In the genomic region with DNA sequence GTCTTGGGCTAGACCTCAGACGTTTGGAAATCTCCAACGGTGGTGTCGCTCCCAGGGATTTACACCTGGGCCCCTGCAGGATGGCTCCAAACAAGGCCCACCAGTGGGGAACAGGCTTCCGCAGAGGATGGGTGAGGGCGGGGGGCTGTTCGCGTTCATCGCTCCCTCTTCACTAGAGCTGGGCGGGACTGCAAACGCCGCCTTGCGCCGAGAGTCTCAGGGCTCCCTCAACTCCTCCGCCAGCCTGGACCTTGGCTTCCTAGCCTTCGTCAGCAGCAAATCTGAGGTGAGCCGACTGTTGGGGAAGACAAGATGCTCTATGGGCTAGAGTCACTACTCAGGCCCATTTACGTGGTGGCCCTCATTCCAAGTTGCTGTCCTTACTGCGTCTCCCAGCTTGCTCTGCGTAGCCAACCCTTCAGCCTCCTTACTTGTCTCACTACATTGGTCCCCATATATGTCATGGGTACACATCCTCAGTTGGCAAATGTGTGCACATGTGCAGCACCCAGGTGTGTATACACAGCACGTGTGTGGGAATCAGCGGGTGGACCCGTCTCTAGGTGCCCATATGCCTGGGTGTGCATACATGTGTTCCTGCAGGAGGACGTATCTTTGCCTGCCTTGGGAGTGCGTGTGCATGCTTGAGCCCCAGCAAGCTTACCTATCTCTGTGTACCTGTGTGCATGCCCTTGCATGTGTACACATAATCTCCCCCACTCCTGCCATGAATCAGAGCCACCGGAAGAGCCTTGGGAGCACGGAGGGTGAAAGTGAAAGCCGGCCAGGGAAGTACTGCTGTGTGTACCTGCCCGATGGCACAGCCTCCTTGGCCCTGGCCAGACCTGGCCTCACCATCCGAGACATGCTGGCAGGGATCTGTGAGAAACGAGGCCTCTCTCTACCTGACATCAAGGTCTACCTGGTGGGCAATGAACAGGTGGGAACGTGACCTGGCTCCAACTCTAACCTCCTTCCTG, we compare ENCODE assay signal across 12 cellular contexts. TPM values are rescaled to one million over a fixed set of nuclear protein-coding genes. Genes with fewer than 3 reads are reported as not detected.
DNase-seq lines count a peak whose midpoint lies in the region; ATAC-seq, FAIRE-seq and TF ChIP-seq lines count a peak whose summit lies in the region.
"Had no signal": no experiment of that assay in that cellular context is flagged by ENCODE, and none has a peak within 500 bp of the region (broad histone marks: within the 10 kb centered on the region; RNA-seq: fewer than 3 reads in every experiment).

No MANE protein-coding gene starts in this region.

- BruUV-seq in K562 (replicated peaks; lab: Mats Ljungman, UMichigan): no TSS peak

- intact Hi-C loops in K562 (cut with micrococcal nuclease): loop anchor here (10.0 kb wide), 1 partner anchor 253 kb away; no protein-coding TSS in a partner anchor

- TF ChIP-seq EP300 in K562 (IDR thresholded peaks at IDR 0.05; ENCODE audit: low read length): no peak

- H3K4me3 ChIP-seq in K562 (peak overlapping the region; percentile 57), iPS-20b (ENCODE audit: low read length) (peak overlapping the region; percentile 76; the same call in 1 of the 2 replicates), skeletal muscle satellite cell (ENCODE audit: low read length) (no peak overlapping the region)

- 0 out of 6 replicates have a peak, but pooled peaks of 1 of the 3 experiments have one; percentile 1 for TF ChIP-seq CTCF in K562 (IDR thresholded peaks at IDR 0.05 in 2 of 3, conservative IDR thresholded peaks at IDR 0.05 in 1 of 3; ENCODE audit: insufficient read depth in 2 of 3, low read depth in 1 of 3, low read length in 3 of 3)

- no peak for TF ChIP-seq RAD21 in K562 (CRISPR knock-in tag; conservative IDR thresholded peaks at IDR 0.05 in 1 of 2, IDR thresholded peaks at IDR 0.05 in 1 of 2)

- H3K27ac ChIP-seq in K562 (ENCODE audit: extremely low read depth, low read depth, low read length): peak overlapping the region; percentile 94
- no peak overlapping the region for H3K27ac ChIP-seq in iPS-20b (ENCODE audit: low read length)
- H3K27ac ChIP-seq: GM23248 had no signal

- H4K20me1 ChIP-seq in K562 (replicated peaks; ENCODE audit: control insufficient read depth, insufficient read depth, low read length): no peaks in the 10 kb centered on the region

- peak; percentile 14 for ATAC-seq in K562

- CTCF ChIA-PET in K562 (lab: Yijun Ruan, JAX; ENCODE audit: low intra/inter-chr PET ratio): interaction anchor here (1.1 to 2.0 kb wide), 2 partner anchors 22 to 50 kb away, joined by 4 to 6 read pairs; no protein-coding TSS in a partner anchor

- in situ Hi-C loops in K562 (cut with MboI): no loop called here

- H3K27me3 ChIP-seq in K562 (ENCODE audit: control insufficient read depth in 2 of 2, insufficient read depth in 2 of 2, low read length in 2 of 2) (no peaks in the 10 kb centered on the region), iPS-20b (ENCODE audit: insufficient read depth, low read length) (peaks cover 28% of the 10 kb centered on the region), skeletal muscle satellite cell (ENCODE audit: control insufficient read depth, insufficient read depth, low read length) (no peaks in the 10 kb centered on the region)

- peaks cover 44% of the 10 kb centered on the region; the same call in 2 of the 3 replicates for H3K36me3 ChIP-seq in K562 (ENCODE audit: control insufficient read depth, insufficient read depth, low read length)
- H3K36me3 ChIP-seq in iPS-20b (ENCODE audit: insufficient read depth, low read depth, low read length): no peaks in the 10 kb centered on the region
- no peaks in the 10 kb centered on the region for H3K36me3 ChIP-seq in skeletal muscle satellite cell (ENCODE audit: insufficient read depth, low read length)

- 29% methylated on average over 31 of the region's 31 CpGs for WGBS in K562 (ENCODE audit: insufficient coverage, low coverage, missing lambda C conversion rate)

- peak overlapping the region; percentile 89 for H3K4me2 ChIP-seq in K562 (ENCODE audit: insufficient read depth, low read length)
- peak overlapping the region; percentile 87 for H3K4me2 ChIP-seq in skeletal muscle satellite cell (ENCODE audit: low read length)

- POLR2A ChIA-PET in K562 (lab: Yijun Ruan, JAX): interaction anchor here (0.5 to 2.5 kb wide), 8 partner anchors 10 to 111 kb away, joined by 3 to 18 read pairs (median 3); no protein-coding TSS in a partner anchor

- DNase-seq in HPDE6-E6E7 (ENCODE audit: extremely low spot score) (peak; percentile 73), K562 (ENCODE audit: extremely low read depth in 1 of 4, low spot score in 3 of 4) (peak in 2 of 4 experiments; percentile 55 to 62), hepatic stellate cell (ENCODE audit: low spot score) (no peak), OCI-M1 (lab: John Stamatoyannopoulos, UW) (no peak), iPS-NIHi11 (ENCODE audit: low spot score) (no peak)
- DNase-seq: amygdala, naive B cell, NCI-H2081 treated with DMSO at 0.1 percent for 48 hours had no signal

- H3K9ac ChIP-seq in K562 (ENCODE audit: insufficient read depth in 1 of 2, low read depth in 2 of 2, low read length in 2 of 2) (peak overlapping the region; percentile 73 to 95), iPS-20b (ENCODE audit: low read depth, low read length) (no peak overlapping the region), skeletal muscle satellite cell (ENCODE audit: low read depth, low read length) (no peak overlapping the region)

- peaks cover 4% of the 10 kb centered on the region for H3K9me1 ChIP-seq in K562 (ENCODE audit: control insufficient read depth, insufficient read depth, low read length)

- H3K4me1 ChIP-seq in K562 (replicated peaks in 1 of 2; ENCODE audit: control insufficient read depth in 2 of 2, insufficient read depth in 2 of 2, low read length in 2 of 2) (peaks cover 65 to 83% of the 10 kb centered on the region in 2 experiments), iPS-20b (ENCODE audit: insufficient read depth, low read length) (peaks cover 14% of the 10 kb centered on the region; the same call in 1 of the 2 replicates), skeletal muscle satellite cell (ENCODE audit: control insufficient read depth, insufficient read depth, low read length) (peaks cover 28% of the 10 kb centered on the region)

- no peak for TF ChIP-seq POLR2A in K562 (conservative IDR thresholded peaks at IDR 0.05)

- H3K9me3 ChIP-seq in K562 (replicated peaks; ENCODE audit: control insufficient read depth, insufficient read depth, low read depth, low read length) (no peaks in the 10 kb centered on the region), iPS-20b (ENCODE audit: insufficient read depth, low read depth, low read length) (no peaks in the 10 kb centered on the region), skeletal muscle satellite cell (replicated peaks; ENCODE audit: low read length) (no peaks in the 10 kb centered on the region)

- peak overlapping the region; percentile 93 for H2AFZ ChIP-seq in K562 (ENCODE audit: low read depth, low read length)

- peaks cover 24% of the 10 kb centered on the region for H3K79me2 ChIP-seq in K562 (ENCODE audit: control insufficient read depth, insufficient read depth, low read length)

- peak; percentile 83 for FAIRE-seq in K562 (lab: Jason Lieb, UNC)
- FAIRE-seq: D721Med had no signal

RNA-seq across cellular contexts. Expression of gene RGS14, which starts 10.5 kb away (rescaled TPM):
- 35.8 and 98.9 TPM in 2 replicates for total RNA-seq in K562 (2011; cell fraction: chromatin; rRNA removed; ENCODE audit: low replicate concordance)
- total RNA-seq in K562 (2011; cell fraction: nucleolus; rRNA removed): 87.6 and 104 TPM in 2 replicates
- 52.4 and 57.0 TPM in 2 replicates for total RNA-seq in K562 (2011; cell fraction: nucleoplasm; rRNA removed)
- 63.1 and 86.1 TPM in 2 replicates for total RNA-seq in K562 (2014; rRNA removed)
- total RNA-seq in K562 (2014; rRNA removed; fragmentation: Illumina TruSeq; extraction: Trizol): 6.3 and 10.5 TPM in 2 replicates
- 34.5 and 38.8 TPM in 2 replicates for total RNA-seq in K562 (2015; rRNA removed; fragmentation: Illumina TruSeq; extraction: Trizol)
- total RNA-seq in K562 (2021): 50.3 and 55.4 TPM in 2 replicates
- 21.2 and 40.8 TPM in 2 replicates for polyA plus RNA-seq in K562 (2011; rRNA removed)
- 54.2 and 98.9 TPM in 2 replicates for polyA plus RNA-seq in K562 (2011; cell fraction: cytosol; rRNA removed)
- 174 and 232 TPM in 2 replicates for polyA plus RNA-seq in K562 (2011; cell fraction: nucleus; rRNA removed)
- polyA plus RNA-seq in K562 (2012): 40.9 and 53.0 TPM in 2 replicates
- 42.0 and 46.3 TPM in 2 replicates for polyA plus RNA-seq in K562 (2014; fragmentation: Illumina TruSeq; extraction: Trizol)
- 1 to 10 TPM in 1 of 2 experiments, under 1 TPM in 1; 0.28 to 1.3 TPM for polyA plus RNA-seq in K562 (2014; fragmentation: Nextera tagmentation; extraction: Ambion mirVana)
- polyA plus RNA-seq in K562 (2014; rRNA removed): 75.9 and 101 TPM in 2 replicates
- polyA minus RNA-seq in K562 (2011; rRNA and poly(A)+ RNA removed): 11.5 and 13.6 TPM in 2 replicates
- 20.3 and 24.8 TPM in 2 replicates for polyA minus RNA-seq in K562 (2011; cell fraction: cytosol; rRNA and poly(A)+ RNA removed)
- 49.7 and 64.5 TPM in 2 replicates for polyA minus RNA-seq in K562 (2011; cell fraction: nucleus; rRNA and poly(A)+ RNA removed)
- 4.6 and 7.2 TPM in 2 replicates for total RNA-seq in skeletal muscle satellite cell (2012; rRNA removed)

RNA-seq across cellular contexts. Expression of gene SLC34A1, which starts 16.0 kb away (rescaled TPM):
- total RNA-seq in K562 (2011; cell fraction: chromatin; rRNA removed; ENCODE audit: low replicate concordance): 0.09 TPM in 1 of 2 replicates, not detected in the other
- not detected in 2 replicates for total RNA-seq in K562 (2011; cell fraction: nucleolus; rRNA removed)
- not detected in 2 replicates for total RNA-seq in K562 (2011; cell fraction: nucleoplasm; rRNA removed)
- total RNA-seq in K562 (2014; rRNA removed) (not detected in 2 replicates), K562 (2014; rRNA removed; fragmentation: Illumina TruSeq; extraction: Trizol) (not detected in 2 replicates), K562 (2015; rRNA removed; fragmentation: Illumina TruSeq; extraction: Trizol) (not detected in 2 replicates), K562 (2021) (not detected in 2 replicates)
- polyA plus RNA-seq in K562 (2011; rRNA removed) (not detected in 2 replicates), K562 (2014; fragmentation: Illumina TruSeq; extraction: Trizol) (not detected in 2 replicates), K562 (2014; fragmentation: Nextera tagmentation; extraction: Ambion mirVana) (not detected), K562 (2014; rRNA removed) (not detected in 2 replicates)
- polyA plus RNA-seq in K562 (2011; cell fraction: cytosol; rRNA removed): not detected in 2 replicates
- polyA plus RNA-seq in K562 (2011; cell fraction: nucleus; rRNA removed): not detected in 2 replicates
- not detected in 2 replicates for polyA plus RNA-seq in K562 (2012)
- polyA minus RNA-seq in K562 (2011; rRNA and poly(A)+ RNA removed): not detected in 2 replicates
- polyA minus RNA-seq in K562 (2011; cell fraction: cytosol; rRNA and poly(A)+ RNA removed): not detected in 2 replicates
- polyA minus RNA-seq in K562 (2011; cell fraction: nucleus; rRNA and poly(A)+ RNA removed): not detected in 2 replicates
- total RNA-seq in skeletal muscle satellite cell (2012; rRNA removed): not detected in 2 replicates
- total RNA-seq: GM23248 had no signal
- polyA plus RNA-seq: GM23248 had no signal

RNA-seq across cellular contexts. Expression of gene LMAN2, which starts 16.8 kb away (rescaled TPM):
- total RNA-seq in K562 (2011; cell fraction: chromatin; rRNA removed; ENCODE audit: low replicate concordance): 108 and 260 TPM in 2 replicates
- 422 and 429 TPM in 2 replicates for total RNA-seq in K562 (2011; cell fraction: nucleolus; rRNA removed)
- 240 and 283 TPM in 2 replicates for total RNA-seq in K562 (2011; cell fraction: nucleoplasm; rRNA removed)
- total RNA-seq in K562 (2014; rRNA removed) (200 and 216 TPM in 2 replicates), K562 (2014; rRNA removed; fragmentation: Illumina TruSeq; extraction: Trizol) (69.3 and 110 TPM in 2 replicates), K562 (2015; rRNA removed; fragmentation: Illumina TruSeq; extraction: Trizol) (179 and 196 TPM in 2 replicates), K562 (2021) (130 and 136 TPM in 2 replicates)
- polyA plus RNA-seq in K562 (2011; rRNA removed) (119 and 150 TPM in 2 replicates), K562 (2014; fragmentation: Illumina TruSeq; extraction: Trizol) (241 and 254 TPM in 2 replicates), K562 (2014; fragmentation: Nextera tagmentation; extraction: Ambion mirVana) (1 to 10 TPM; 2.7 to 8.5 TPM), K562 (2014; rRNA removed) (196 and 235 TPM in 2 replicates)
- 299 and 407 TPM in 2 replicates for polyA plus RNA-seq in K562 (2011; cell fraction: cytosol; rRNA removed)
- polyA plus RNA-seq in K562 (2011; cell fraction: nucleus; rRNA removed): 207 and 224 TPM in 2 replicates
- polyA plus RNA-seq in K562 (2012): 176 and 216 TPM in 2 replicates
- polyA minus RNA-seq in K562 (2011; rRNA and poly(A)+ RNA removed): 113 and 151 TPM in 2 replicates
- polyA minus RNA-seq in K562 (2011; cell fraction: cytosol; rRNA and poly(A)+ RNA removed): 150 and 163 TPM in 2 replicates
- 76.1 and 108 TPM in 2 replicates for polyA minus RNA-seq in K562 (2011; cell fraction: nucleus; rRNA and poly(A)+ RNA removed)
- total RNA-seq in skeletal muscle satellite cell (2012; rRNA removed): 285 and 302 TPM in 2 replicates

RNA-seq across cellular contexts. Expression of gene PFN3, which starts 32.2 kb away (rescaled TPM):
- total RNA-seq in K562 (2011; cell fraction: chromatin; rRNA removed; ENCODE audit: low replicate concordance): not detected in 2 replicates
- not detected in 2 replicates for total RNA-seq in K562 (2011; cell fraction: nucleolus; rRNA removed)
- total RNA-seq in K562 (2011; cell fraction: nucleoplasm; rRNA removed): not detected in 2 replicates
- not detected in 2 replicates for total RNA-seq in K562 (2014; rRNA removed)
- total RNA-seq in K562 (2014; rRNA removed; fragmentation: Illumina TruSeq; extraction: Trizol): not detected in 2 replicates
- not detected in 2 replicates for total RNA-seq in K562 (2015; rRNA removed; fragmentation: Illumina TruSeq; extraction: Trizol)
- total RNA-seq in K562 (2021): not detected in 2 replicates
- not detected in 2 replicates for polyA plus RNA-seq in K562 (2011; rRNA removed)
- not detected in 2 replicates for polyA plus RNA-seq in K562 (2011; cell fraction: cytosol; rRNA removed)
- polyA plus RNA-seq in K562 (2011; cell fraction: nucleus; rRNA removed): not detected in 2 replicates
- polyA plus RNA-seq in K562 (2012): not detected in 2 replicates
- polyA plus RNA-seq in K562 (2014; fragmentation: Illumina TruSeq; extraction: Trizol): not detected in 2 replicates
- not detected for polyA plus RNA-seq in K562 (2014; fragmentation: Nextera tagmentation; extraction: Ambion mirVana)
- polyA plus RNA-seq in K562 (2014; rRNA removed): not detected in 2 replicates
- polyA minus RNA-seq in K562 (2011; rRNA and poly(A)+ RNA removed): not detected in 2 replicates
- not detected in 2 replicates for polyA minus RNA-seq in K562 (2011; cell fraction: cytosol; rRNA and poly(A)+ RNA removed)
- 0.67 TPM in 1 of 2 replicates, not detected in the other for polyA minus RNA-seq in K562 (2011; cell fraction: nucleus; rRNA and poly(A)+ RNA removed)
- not detected in 2 replicates for total RNA-seq in skeletal muscle satellite cell (2012; rRNA removed)
- total RNA-seq: GM23248 had no signal
- polyA plus RNA-seq: GM23248 had no signal

RNA-seq across cellular contexts. Expression of gene F12, which starts 41.1 kb away (rescaled TPM):
- total RNA-seq in K562 (2011; cell fraction: chromatin; rRNA removed; ENCODE audit: low replicate concordance): 2.4 and 7.8 TPM in 2 replicates
- 12.2 and 13.2 TPM in 2 replicates for total RNA-seq in K562 (2011; cell fraction: nucleolus; rRNA removed)
- 5.8 and 6.0 TPM in 2 replicates for total RNA-seq in K562 (2011; cell fraction: nucleoplasm; rRNA removed)
- total RNA-seq in K562 (2014; rRNA removed) (13.8 and 23.9 TPM in 2 replicates), K562 (2014; rRNA removed; fragmentation: Illumina TruSeq; extraction: Trizol) (0.80 and 1.1 TPM in 2 replicates), K562 (2015; rRNA removed; fragmentation: Illumina TruSeq; extraction: Trizol) (3.6 and 4.7 TPM in 2 replicates), K562 (2021) (18.3 and 22.6 TPM in 2 replicates)
- polyA plus RNA-seq in K562 (2011; rRNA removed) (6.1 and 9.7 TPM in 2 replicates), K562 (2014; fragmentation: Illumina TruSeq; extraction: Trizol) (0.59 and 2.7 TPM in 2 replicates), K562 (2014; fragmentation: Nextera tagmentation; extraction: Ambion mirVana) (1 to 10 TPM in 1 of 2 experiments, under 1 TPM in 1; 0.91 to 1.3 TPM), K562 (2014; rRNA removed) (14.3 and 14.9 TPM in 2 replicates)
- polyA plus RNA-seq in K562 (2011; cell fraction: cytosol; rRNA removed): 11.4 and 33.1 TPM in 2 replicates
- polyA plus RNA-seq in K562 (2011; cell fraction: nucleus; rRNA removed): 19.4 and 31.1 TPM in 2 replicates
- polyA plus RNA-seq in K562 (2012): 15.5 and 16.0 TPM in 2 replicates
- 0.63 and 1.6 TPM in 2 replicates for polyA minus RNA-seq in K562 (2011; rRNA and poly(A)+ RNA removed)
- 8.3 and 17.7 TPM in 2 replicates for polyA minus RNA-seq in K562 (2011; cell fraction: cytosol; rRNA and poly(A)+ RNA removed)
- polyA minus RNA-seq in K562 (2011; cell fraction: nucleus; rRNA and poly(A)+ RNA removed): 3.9 and 6.0 TPM in 2 replicates
- 1.3 and 1.5 TPM in 2 replicates for total RNA-seq in skeletal muscle satellite cell (2012; rRNA removed)

Comparison
In these comparisons a context has a peak if more than half of its experiments do, and no peak if none do; other contexts are left out.
1. H3K9ac ChIP-seq: peak in K562 (2 of 2); none in iPS-20b (single experiment) and skeletal muscle satellite cell (single experiment).